8 cellular contexts compared by ENCODE assay signal in the genomic region with DNA sequence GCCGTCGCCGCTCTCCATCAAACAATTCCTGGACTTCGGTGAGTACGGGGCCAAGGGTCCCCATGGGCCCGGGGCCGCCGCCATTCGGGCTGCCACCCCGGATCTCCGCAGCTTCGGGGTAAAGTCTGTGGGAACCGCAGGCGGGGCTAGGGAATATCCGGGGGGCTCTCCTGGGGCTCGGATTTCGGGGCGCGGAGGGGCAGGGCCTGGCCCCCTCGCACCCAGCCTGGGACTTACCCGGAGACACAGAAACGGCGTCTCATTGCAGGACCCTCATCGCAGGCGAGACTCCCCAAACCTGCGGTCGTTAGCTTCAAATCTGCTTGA. TPM values are rescaled to one million over a fixed set of nuclear protein-coding genes. Genes with fewer than 3 reads are reported as not detected.
DNase-seq lines count a peak whose midpoint lies in the region; ATAC-seq and TF ChIP-seq lines count a peak whose summit lies in the region.

No MANE protein-coding gene starts in this region.

- H3K4me1 Mint-ChIP-seq in activated CD8-positive, alpha-beta T cell treated with anti-CD3 and anti-CD28 coated beads for 36 hours (ENCODE audit: low read depth): peaks cover 34% of the 10 kb centered on the region
- H3K4me1 Mint-ChIP-seq in stimulated activated naive CD8-positive, alpha-beta T cell treated with anti-CD3 and anti-CD28 coated beads, Interleukin-15, Interleukin-2, amounts not matched to agents 100 ng/mL and 50 ng/mL, for 24 hours (ENCODE audit: low read depth): peaks cover 38% of the 10 kb centered on the region

- no peaks in the 10 kb centered on the region for H3K27me3 ChIP-seq in iPS DF 6.9 (ENCODE audit: control insufficient read depth, insufficient read depth, low read length)

- peak overlapping the region; percentile 68 for H3K27ac Mint-ChIP-seq in activated CD8-positive, alpha-beta T cell treated with anti-CD3 and anti-CD28 coated beads for 36 hours
- H3K27ac Mint-ChIP-seq in stimulated activated naive CD8-positive, alpha-beta T cell treated with anti-CD3 and anti-CD28 coated beads, Interleukin-15, Interleukin-2, amounts not matched to agents 100 ng/mL and 50 ng/mL, for 24 hours: peak overlapping the region; percentile 83

- DNase-seq in activated CD8-positive, alpha-beta T cell treated with anti-CD3 and anti-CD28 coated beads for 36 hours: peak; percentile 21
- no peak for DNase-seq in iPS DF 6.9 (ENCODE audit: low read depth, low spot score)
- DNase-seq in NCI-H526 treated with DMSO at 0.1 percent for 48 hours (lab: John Stamatoyannopoulos, UW): no peak
- DNase-seq in stimulated activated CD4-positive, alpha-beta T cell treated with anti-CD3 and anti-CD28 coated beads, Interleukin-2, amount 100 ng/mL, for 48 hours: no peak
- no peak for DNase-seq in NCI-H2107 (lab: John Stamatoyannopoulos, UW)

- ATAC-seq in GM18511 (IDR thresholded peaks at IDR 0.05; ENCODE audit: unreplicated experiment): peak; percentile 14
- peak; percentile 12 for ATAC-seq in HG03066 (IDR thresholded peaks at IDR 0.05; ENCODE audit: low read depth, unreplicated experiment)
- ATAC-seq in activated CD8-positive, alpha-beta T cell treated with anti-CD3 and anti-CD28 coated beads for 36 hours: no peak

- H3K27ac ChIP-seq in iPS DF 6.9 (ENCODE audit: low read length): no peak overlapping the region

- peaks cover 7% of the 10 kb centered on the region for H3K36me3 Mint-ChIP-seq in activated CD8-positive, alpha-beta T cell treated with anti-CD3 and anti-CD28 coated beads for 36 hours (ENCODE audit: low read depth)
- peaks cover 4% of the 10 kb centered on the region for H3K36me3 Mint-ChIP-seq in stimulated activated naive CD8-positive, alpha-beta T cell treated with anti-CD3 and anti-CD28 coated beads, Interleukin-15, Interleukin-2, amounts not matched to agents 100 ng/mL and 50 ng/mL, for 24 hours (ENCODE audit: low read depth)

- no peaks in the 10 kb centered on the region for H3K9me3 ChIP-seq in iPS DF 6.9 (ENCODE audit: control insufficient read depth, insufficient read depth, low read length)

- no peaks in the 10 kb centered on the region for H3K27me3 Mint-ChIP-seq in activated CD8-positive, alpha-beta T cell treated with anti-CD3 and anti-CD28 coated beads for 36 hours
- no peaks in the 10 kb centered on the region for H3K27me3 Mint-ChIP-seq in stimulated activated naive CD8-positive, alpha-beta T cell treated with anti-CD3 and anti-CD28 coated beads, Interleukin-15, Interleukin-2, amounts not matched to agents 100 ng/mL and 50 ng/mL, for 24 hours

- CTCF ChIA-PET in activated CD8-positive, alpha-beta T cell treated with anti-CD3 and anti-CD28 coated beads for 36 hours (lab: Charles Lee): interaction anchor here (1.0 to 2.7 kb wide), 2 partner anchors 33 to 70 kb away, joined by 3 to 13 read pairs; no protein-coding TSS in a partner anchor

- no peaks in the 10 kb centered on the region for H3K9me3 Mint-ChIP-seq in activated CD8-positive, alpha-beta T cell treated with anti-CD3 and anti-CD28 coated beads for 36 hours
- H3K9me3 Mint-ChIP-seq in stimulated activated naive CD8-positive, alpha-beta T cell treated with anti-CD3 and anti-CD28 coated beads, Interleukin-15, Interleukin-2, amounts not matched to agents 100 ng/mL and 50 ng/mL, for 24 hours: no peaks in the 10 kb centered on the region

- H3K4me3 ChIP-seq in iPS DF 6.9 (ENCODE audit: low read length): peak overlapping the region; percentile 79

- H3K4me1 ChIP-seq in iPS DF 6.9 (ENCODE audit: control insufficient read depth, insufficient read depth, low read length): no peaks in the 10 kb centered on the region

- TF ChIP-seq CTCF in activated CD8-positive, alpha-beta T cell treated with anti-CD3 and anti-CD28 coated beads for 36 hours (IDR thresholded peaks at IDR 0.05): no peak

- WGBS in iPS DF 6.9 (ENCODE audit: insufficient coverage, insufficient read length): no CpG with 5 or more reads among the region's 27 CpGs

- POLR2A ChIA-PET in activated CD8-positive, alpha-beta T cell treated with anti-CD3 and anti-CD28 coated beads for 36 hours (lab: Charles Lee): interaction anchor here (0.7 to 2.1 kb wide), 2 partner anchors 12 to 13 kb away, joined by 3 to 8 read pairs; no protein-coding TSS in a partner anchor

- no peaks in the 10 kb centered on the region for H3K36me3 ChIP-seq in iPS DF 6.9 (ENCODE audit: control insufficient read depth, insufficient read depth, low read length)

- H3K4me3 Mint-ChIP-seq in activated CD8-positive, alpha-beta T cell treated with anti-CD3 and anti-CD28 coated beads for 36 hours: peak overlapping the region; percentile 82
- peak overlapping the region; percentile 86 for H3K4me3 Mint-ChIP-seq in stimulated activated naive CD8-positive, alpha-beta T cell treated with anti-CD3 and anti-CD28 coated beads, Interleukin-15, Interleukin-2, amounts not matched to agents 100 ng/mL and 50 ng/mL, for 24 hours

- intact Hi-C loops in activated CD8-positive, alpha-beta T cell treated with anti-CD3 and anti-CD28 coated beads for 36 hours (cut with micrococcal nuclease): loop anchor here (2.0 kb wide), 1 partner anchor 15 kb away; no protein-coding TSS in a partner anchor

RNA-seq across cellular contexts. Expression of gene PDK3, which starts 0.4 kb away (rescaled TPM):
- 10 to 100 TPM; 46.4 to 50.8 TPM for total RNA-seq in activated CD8-positive, alpha-beta T cell treated with anti-CD3 and anti-CD28 coated beads for 36 hours
